In genomic region chr17:2402517-2402916, GRCh38 we compare ENCODE assay signal across 8 cellular contexts. TPM values are rescaled to one million over a fixed set of nuclear protein-coding genes. Genes with fewer than 3 reads are reported as not detected.
DNase-seq lines count a peak whose midpoint lies in the region; ATAC-seq and TF ChIP-seq lines count a peak whose summit lies in the region.

No MANE protein-coding gene starts in this region.

- WGBS in esophagus squamous epithelium, 2 donors, result 18% methylated on average over 14 of the region's 15 CpGs; no CpG with 5 or more reads in 1 of the 2 donors

- peak overlapping the region; percentile 86 for H3K4me3 ChIP-seq in SJCRH30
- H3K4me3 ChIP-seq in esophagus squamous epithelium, result peak overlapping the region; percentile 88 to 97 (median 96)

- TF ChIP-seq POLR2A in esophagus squamous epithelium (IDR thresholded peaks at IDR 0.05), result no peak

- H3K4me1 ChIP-seq in ES-I3 (ENCODE audit: insufficient read depth, low read length), result peaks cover 13% of the 10 kb centered on the region
- peaks cover 5% of the 10 kb centered on the region for H3K4me1 ChIP-seq in SJCRH30
- peaks cover 44 to 73% (median 64%) of the 10 kb centered on the region in 3 donors for H3K4me1 ChIP-seq in esophagus squamous epithelium

- TF ChIP-seq CTCF in esophagus squamous epithelium (IDR thresholded peaks at IDR 0.05) (no peak), progenitor cell of endocrine pancreas (IDR thresholded peaks at IDR 0.05; ENCODE audit: unreplicated experiment) (no peak)

- peaks cover 1% of the 10 kb centered on the region for H3K36me3 Mint-ChIP-seq in progenitor cell of endocrine pancreas (ENCODE audit: insufficient read depth)

- peaks cover 32% of the 10 kb centered on the region for H3K4me1 Mint-ChIP-seq in progenitor cell of endocrine pancreas (ENCODE audit: low read depth)

- ATAC-seq in GM21825 (IDR thresholded peaks at IDR 0.05; ENCODE audit: unreplicated experiment), result no peak
- no peak for ATAC-seq in HG02970 (IDR thresholded peaks at IDR 0.05; ENCODE audit: low FRiP score, unreplicated experiment)

- H3K9me3 Mint-ChIP-seq in progenitor cell of endocrine pancreas (ENCODE audit: low read depth), result no peaks in the 10 kb centered on the region

- no peaks in the 10 kb centered on the region for H3K27me3 ChIP-seq in SJCRH30
- H3K27me3 ChIP-seq in esophagus squamous epithelium, result no peaks in the 10 kb centered on the region

- H3K27ac Mint-ChIP-seq in progenitor cell of endocrine pancreas, result peak overlapping the region; percentile 86

- H3K27ac ChIP-seq in SJCRH30 (no peak overlapping the region), esophagus squamous epithelium (peak overlapping the region; percentile 100)

- no peaks in the 10 kb centered on the region for H3K27me3 Mint-ChIP-seq in progenitor cell of endocrine pancreas

- DNase-seq in SJCRH30 (no peak), esophagus squamous epithelium (lab: John Stamatoyannopoulos, UW) (no peak), progenitor cell of endocrine pancreas (ENCODE audit: low spot score, unreplicated experiment) (no peak), midbrain (lab: John Stamatoyannopoulos, UW) (no peak)
- no peak for DNase-seq in stimulated activated CD4-positive, alpha-beta T cell treated with anti-CD3 and anti-CD28 coated beads, Interleukin-2, amount 100 ng/mL, for 48 hours

- peak overlapping the region; percentile 74 for H3K4me3 Mint-ChIP-seq in progenitor cell of endocrine pancreas (ENCODE audit: low read depth)

- intact Hi-C loops in esophagus squamous epithelium (cut with DNase I), result no loop called here

- H3K9ac ChIP-seq in ES-I3 (ENCODE audit: low read depth, low read length), result peak overlapping the region; percentile 62

- no peaks in the 10 kb centered on the region for H3K9me3 ChIP-seq in ES-I3 (ENCODE audit: control insufficient read depth, insufficient read depth, low read length)
- H3K9me3 ChIP-seq in SJCRH30 (replicated peaks), result no peaks in the 10 kb centered on the region
- no peaks in the 10 kb centered on the region for H3K9me3 ChIP-seq in esophagus squamous epithelium

- H3K36me3 ChIP-seq in ES-I3 (ENCODE audit: insufficient read depth, low read length), result no peaks in the 10 kb centered on the region
- H3K36me3 ChIP-seq in SJCRH30, result no peaks in the 10 kb centered on the region
- no peaks in the 10 kb centered on the region for H3K36me3 ChIP-seq in esophagus squamous epithelium

RNA-seq across cellular contexts. Expression of gene MNT, which starts 1.7 kb away (rescaled TPM):
- 8.7 and 10.1 TPM in 2 replicates for total RNA-seq in SJCRH30 (2014; rRNA removed; shearing (Covaris generic))
- total RNA-seq in esophagus squamous epithelium, result 10 to 100 TPM in 3 of 4 donors, 1 to 10 TPM in 1; 7.2 to 23.0 (median 17.4) TPM
- total RNA-seq in progenitor cell of endocrine pancreas, result 32.1 and 35.5 TPM in 2 replicates
